19 cellular contexts compared by ENCODE assay signal in genomic region chr2:126884861-126885481, GRCh38. TPM values are rescaled to one million over a fixed set of nuclear protein-coding genes. Genes with fewer than 3 reads are reported as not detected.
DNase-seq lines count a peak whose midpoint lies in the region; FAIRE-seq and TF ChIP-seq lines count a peak whose summit lies in the region.
"Had no signal": no experiment of that assay in that cellular context is flagged by ENCODE, and none has a peak within 500 bp of the region (broad histone marks: within the 10 kb centered on the region; RNA-seq: fewer than 3 reads in every experiment).

No MANE protein-coding gene starts in this region.

- no peak overlapping the region for H3K4me3 ChIP-seq in H1 (ENCODE audit: extremely low read depth in 1 of 4, insufficient read depth in 2 of 4, low read depth in 3 of 4, low read length in 4 of 4)
- no peak overlapping the region for H3K4me3 ChIP-seq in transverse colon

- H3K9ac ChIP-seq in H9 (ENCODE audit: extremely low read depth, insufficient read length, low read length), result no peak overlapping the region
- no peak overlapping the region for H3K9ac ChIP-seq in H1 (replicated peaks in 1 of 4; ENCODE audit: extremely low read depth in 1 of 4, low read depth in 3 of 4, low read length in 3 of 4)

- no peak for TF ChIP-seq RAD21 in H1 (IDR thresholded peaks at IDR 0.05 in 1 of 2, conservative IDR thresholded peaks at IDR 0.05 in 1 of 2; ENCODE audit: low read depth in 2 of 2, low read length in 2 of 2)

- peaks cover 0 to 3% of the 10 kb centered on the region in 2 experiments; a peak in 1 of 5 replicates for H3K9me3 Mint-ChIP-seq in H9
- H3K9me3 Mint-ChIP-seq in nephron, result no peaks in the 10 kb centered on the region
- H3K9me3 Mint-ChIP-seq: CD4-positive, CD25-positive, alpha-beta regulatory T cell; CD8-positive, alpha-beta memory T cell had no signal

- no peak overlapping the region for H2AK5ac ChIP-seq in H9 (ENCODE audit: insufficient read length, low read length)
- no peak overlapping the region for H2AK5ac ChIP-seq in H1 (ENCODE audit: low read depth, low read length)

- H3K79me1 ChIP-seq in H9 (ENCODE audit: insufficient read depth, low read depth, low read length, poor library complexity, severe bottlenecking) (no peaks in the 10 kb centered on the region), H1 (ENCODE audit: low read depth, low read length) (no peaks in the 10 kb centered on the region)

- no peak overlapping the region for H3T11ph ChIP-seq in H9 (ENCODE audit: low read length)

- H3K4me1 Mint-ChIP-seq in H9 (peaks cover 17 to 21% of the 10 kb centered on the region in 2 experiments), nephron (peaks cover 30% of the 10 kb centered on the region)

- H3K4me2 ChIP-seq in H9 (ENCODE audit: insufficient read depth, insufficient read length, low read length) (no peak overlapping the region), H1 (ENCODE audit: insufficient read depth in 1 of 2, low read depth in 2 of 2, low read length in 2 of 2) (no peak overlapping the region)

- H3K27ac Mint-ChIP-seq in H9, result no peak overlapping the region
- H3K27ac Mint-ChIP-seq in nephron, result peak overlapping the region in 2 of 3 experiments; percentile 84 to 95
- H3K27ac Mint-ChIP-seq: CD8-positive, alpha-beta memory T cell had no signal

- WGBS in H9 (ENCODE audit: extremely low coverage, insufficient read length, low lambda C conversion rate), result no CpG with 5 or more reads among the region's 12 CpGs
- WGBS in H1 (ENCODE audit: extremely low coverage in 1 of 2, insufficient coverage in 1 of 2, insufficient read length in 1 of 2, insufficient replicate concordance in 2 of 2, low coverage in 1 of 2, low lambda C conversion rate in 2 of 2, missing lambda C conversion rate in 1 of 2), 2 experiments, result 95% methylated on average over 12 of the region's 12 CpGs; no CpG with 5 or more reads in 1 of the 2 experiments
- WGBS in transverse colon (ENCODE audit: low coverage in 1 of 2), 2 donors, result 90 to 92% methylated on average over 2 to 12 of the region's 12 CpGs

- H3K14ac ChIP-seq in H9 (ENCODE audit: insufficient read depth, low read length) (no peak overlapping the region), H1 (ENCODE audit: insufficient read length) (no peak overlapping the region)

- CTCF ChIA-PET in H1 (lab: Charles Lee; ENCODE audit: partially characterized antibody), result interaction anchor here (0.7 to 4.4 kb wide), 7 partner anchors 10 to 451 kb away, joined by 3 to 23 read pairs (median 4); partner anchors contain the start of gene TEX51

- TF ChIP-seq EP300 in H1 (IDR thresholded peaks at IDR 0.05; ENCODE audit: borderline replicate concordance in 1 of 2, low read depth in 2 of 2, low read length in 2 of 2), result no peak
- TF ChIP-seq EP300 in transverse colon (IDR thresholded peaks at IDR 0.05; ENCODE audit: low read depth), result no peak

- no peak overlapping the region for H3K27ac ChIP-seq in H9 (ENCODE audit: insufficient read length, low read depth, low read length)
- no peak overlapping the region for H3K27ac ChIP-seq in H1 (ENCODE audit: low read depth, low read length)
- no peak overlapping the region for H3K27ac ChIP-seq in transverse colon

- no peaks in the 10 kb centered on the region for H3K9me3 ChIP-seq in H9 (ENCODE audit: control insufficient read depth, low read depth, low read length)
- H3K9me3 ChIP-seq in H1 (ENCODE audit: insufficient read depth in 2 of 2, low read depth in 1 of 2, low read length in 1 of 2), result no peaks in the 10 kb centered on the region
- no peaks in the 10 kb centered on the region for H3K9me3 ChIP-seq in transverse colon
- H3K9me3 ChIP-seq: BE2C had no signal

- H3K4me3 Mint-ChIP-seq in H9 (no peak overlapping the region), nephron (no peak overlapping the region)
- H3K4me3 Mint-ChIP-seq: CD4-positive, CD25-positive, alpha-beta regulatory T cell; CD8-positive, alpha-beta memory T cell had no signal

- H3K4ac ChIP-seq in H9 (ENCODE audit: low read depth, low read length), result no peak overlapping the region
- H3K4ac ChIP-seq in H1 (replicated peaks; ENCODE audit: insufficient read length, low read depth, low read length), result no peak overlapping the region

- H3K36me3 Mint-ChIP-seq in H9 (ENCODE audit: insufficient read depth in 1 of 3, low read depth in 3 of 3), result no peaks in the 10 kb centered on the region; a peak in 1 of 7 replicates
- no peaks in the 10 kb centered on the region for H3K36me3 Mint-ChIP-seq in nephron (ENCODE audit: low read depth)
- H3K36me3 Mint-ChIP-seq: CD4-positive, CD25-positive, alpha-beta regulatory T cell; CD8-positive, alpha-beta memory T cell had no signal

- H2BK120ac ChIP-seq in H9 (ENCODE audit: low read depth, low read length, poor library complexity, severe bottlenecking) (no peak overlapping the region), H1 (replicated peaks; ENCODE audit: low read depth, low read length) (no peak overlapping the region)

- H4K5ac ChIP-seq in H9 (ENCODE audit: insufficient read length, low read depth, low read length) (no peak overlapping the region), H1 (ENCODE audit: insufficient read length, low read depth, low read length) (no peak overlapping the region)

- in situ Hi-C loops in transverse colon (cut with MboI; ENCODE audit: low pct_ligation_motif_present in 1 of 4, low pct_unique_long_range_greater_than_20kb in 1 of 4, low sequenced_read_pairs in 3 of 4), result no loop called here

- no peak overlapping the region for H2BK12ac ChIP-seq in H9 (ENCODE audit: insufficient read length, low read depth, low read length)
- no peak overlapping the region; the same call in 1 of the 2 replicates for H2BK12ac ChIP-seq in H1 (ENCODE audit: low read depth, low read length)

- H4K91ac ChIP-seq in H9 (ENCODE audit: insufficient read length, low read depth, low read length) (no peak overlapping the region), H1 (replicated peaks; ENCODE audit: insufficient read length, low read length) (no peak overlapping the region)

- H3K27me3 Mint-ChIP-seq in H9 (ENCODE audit: low read depth), result peaks cover 24% of the 10 kb centered on the region
- H3K27me3 Mint-ChIP-seq in nephron (ENCODE audit: low read depth), result peaks cover 11% of the 10 kb centered on the region

- H3K18ac ChIP-seq in H9 (ENCODE audit: insufficient read length, low read depth, low read length), result no peak overlapping the region
- H3K18ac ChIP-seq in H1 (ENCODE audit: extremely low read depth, low read length), result no peak overlapping the region

- H3K4me1 ChIP-seq in H9 (ENCODE audit: insufficient read depth, low read length) (no peaks in the 10 kb centered on the region), H1 (replicated peaks in 1 of 4; ENCODE audit: control insufficient read depth in 3 of 4, insufficient read depth in 4 of 4, low read length in 3 of 4) (peaks cover 0 to 18% (median 7%) of the 10 kb centered on the region in 4 experiments; a peak in 5 of 7 replicates), transverse colon (peaks cover 0 to 14% (median 10%) of the 10 kb centered on the region in 4 donors)
- H3K4me1 ChIP-seq: BE2C had no signal

- H2AFZ ChIP-seq in H9 (ENCODE audit: low read length) (no peak overlapping the region), H1 (ENCODE audit: low read length) (no peak overlapping the region)

- DNase-seq in H9 (peak; percentile 8), RKO (ENCODE audit: low spot score) (peak; percentile 1), H1 (ENCODE audit: low read depth in 1 of 2, low spot score in 2 of 2) (no peak), NCI-H2171 (lab: John Stamatoyannopoulos, UW) (no peak), germinal center (ENCODE audit: low spot score) (no peak), transverse colon (no peak)
- no peak for DNase-seq in activated naive CD4-positive, alpha-beta T cell treated with anti-CD3 and anti-CD28 coated beads, Interleukin-2, amount 50 U/mL, for 16 hours
- DNase-seq: ACHN; BE2C; CD4-positive, CD25-positive, alpha-beta regulatory T cell; CD8-positive, alpha-beta memory T cell; COR-L47 had no signal

- H3K23ac ChIP-seq in H9 (ENCODE audit: insufficient read length, low read depth, low read length) (no peak overlapping the region), H1 (ENCODE audit: insufficient read length) (no peak overlapping the region)

- H4K20me1 ChIP-seq in H9 (ENCODE audit: control insufficient read depth, insufficient read depth, insufficient read length) (no peaks in the 10 kb centered on the region), H1 (replicated peaks in 1 of 2; ENCODE audit: control insufficient read depth in 1 of 2, insufficient read depth in 2 of 2, low read length in 2 of 2) (no peaks in the 10 kb centered on the region)

- H2BK20ac ChIP-seq in H9 (ENCODE audit: low read depth, low read length, poor library complexity, severe bottlenecking) (no peak overlapping the region), H1 (ENCODE audit: low read length) (no peak overlapping the region)

- H3K23me2 ChIP-seq in H9 (ENCODE audit: insufficient read length, low read depth, low read length, poor library complexity, severe bottlenecking), result peaks cover 5% of the 10 kb centered on the region
- H3K23me2 ChIP-seq in H1 (ENCODE audit: low read depth, low read length), result no peaks in the 10 kb centered on the region; the same call in 1 of the 2 replicates

- no peak for FAIRE-seq in H1 (lab: Jason Lieb, UNC)
- FAIRE-seq: A204.1, G401.6, GM12892, GM18507 had no signal

- H2BK5ac ChIP-seq in H9 (ENCODE audit: insufficient read length, low read length), result no peak overlapping the region
- H2BK5ac ChIP-seq in H1 (ENCODE audit: low read depth, low read length), result no peak overlapping the region

- intact Hi-C loops in transverse colon (cut with DNase I; ENCODE audit: low total_unique reads), result no loop called here

- POLR2A ChIA-PET in H1 (lab: Charles Lee; ENCODE audit: partially characterized antibody), result no interaction called here

- H3K36me3 ChIP-seq in H1 (ENCODE audit: control insufficient read depth in 2 of 4, insufficient read depth in 4 of 4, low read length in 3 of 4), result no peaks in the 10 kb centered on the region
- no peaks in the 10 kb centered on the region for H3K36me3 ChIP-seq in transverse colon
- H3K36me3 ChIP-seq: BE2C had no signal

- TF ChIP-seq CTCF in H9 (conservative IDR thresholded peaks at IDR 0.05) (no peak), H1 (IDR thresholded peaks at IDR 0.05; ENCODE audit: control extremely low read depth in 1 of 3, insufficient read depth in 1 of 3, low read depth in 1 of 3, low read length in 3 of 3) (no peak), nephron (IDR thresholded peaks at IDR 0.05; ENCODE audit: unreplicated experiment in 3 of 3) (no peak), transverse colon (IDR thresholded peaks at IDR 0.05) (no peak)

- H2BK15ac ChIP-seq in H9 (ENCODE audit: low read depth, low read length) (no peak overlapping the region), H1 (ENCODE audit: low read length) (peak overlapping the region; percentile 88; the same call in 1 of the 2 replicates)

- H4K8ac ChIP-seq in H9 (replicated peaks; ENCODE audit: insufficient read length, low read depth, low read length) (no peak overlapping the region), H1 (ENCODE audit: extremely low read depth, insufficient read depth, low read length) (no peak overlapping the region; the same call in 1 of the 2 replicates)

- H3K79me2 ChIP-seq in H9 (ENCODE audit: insufficient read depth, low read length), result no peaks in the 10 kb centered on the region
- H3K79me2 ChIP-seq in H1 (ENCODE audit: control insufficient read depth in 1 of 2, insufficient read depth in 2 of 2, low read length in 2 of 2), result no peaks in the 10 kb centered on the region

- no peak for TF ChIP-seq POLR2A in H1 (IDR thresholded peaks at IDR 0.05; ENCODE audit: control extremely low read depth in 1 of 2, low read depth in 2 of 2, low read length in 2 of 2)
- no peak for TF ChIP-seq POLR2A in transverse colon (IDR thresholded peaks at IDR 0.05)

- H3K27me3 ChIP-seq in H9 (ENCODE audit: insufficient read depth, low read length) (no peaks in the 10 kb centered on the region), H1 (replicated peaks in 1 of 4; ENCODE audit: control insufficient read depth in 3 of 4, extremely low read depth in 1 of 4, insufficient read depth in 3 of 4, low read length in 3 of 4) (peaks cover 0 to 9% (median 5%) of the 10 kb centered on the region in 4 experiments; a peak in 3 of 7 replicates), transverse colon (no peaks in the 10 kb centered on the region)
- H3K27me3 ChIP-seq: BE2C had no signal

- no peak overlapping the region for H3K56ac ChIP-seq in H9 (ENCODE audit: insufficient read length, low read depth, low read length)
- H3K56ac ChIP-seq in H1 (replicated peaks; ENCODE audit: insufficient read length, low read depth, low read length), result no peak overlapping the region

RNA-seq across cellular contexts. Expression of gene TEX51, which starts 13.7 kb away (rescaled TPM):
- total RNA-seq in H9 (2021) (not detected in 2 replicates), transverse colon (not detected)
- total RNA-seq in H1 (2021; fragmentation: NEBNext Ultra II Directional; extraction: Animal tissue kit (Norgen Biotek cat#: 25700)), result not detected in 2 replicates
- not detected in 2 replicates for polyA plus RNA-seq in H1 (2011; rRNA removed)
- not detected for polyA plus RNA-seq in H1 (2011; cell fraction: cytosol; rRNA removed)
- polyA plus RNA-seq in H1 (2011; cell fraction: nucleus; rRNA removed), result not detected
- not detected in 4 replicates for polyA plus RNA-seq in H1 (2012, experiment 1 of 2)
- polyA plus RNA-seq in H1 (2012, experiment 2 of 2), result not detected
- not detected for polyA plus RNA-seq in H1 (2013, experiment 1 of 2)
- not detected for polyA plus RNA-seq in H1 (2013, experiment 2 of 2)
- polyA minus RNA-seq in H1 (2011; rRNA and poly(A)+ RNA removed), result not detected in 2 replicates
- not detected for polyA minus RNA-seq in H1 (2011; cell fraction: cytosol; rRNA and poly(A)+ RNA removed)
- polyA minus RNA-seq in H1 (2011; cell fraction: nucleus; rRNA and poly(A)+ RNA removed), result not detected
- total RNA-seq: CD4-positive, CD25-positive, alpha-beta regulatory T cell; CD8-positive, alpha-beta memory T cell; H4; HT-29 had no signal
- polyA plus RNA-seq: CD4-positive, CD25-positive, alpha-beta regulatory T cell; CD8-positive, alpha-beta memory T cell had no signal

Comparison
In these comparisons a context has a peak if more than half of its experiments do, and no peak if none do; other contexts are left out.
1. DNase-seq: peak in H9 (single experiment) and RKO (single experiment); none in H1 (0 of 2), NCI-H2171 (single experiment), activated naive CD4-positive, alpha-beta T cell treated with anti-CD3 and anti-CD28 coated beads, Interleukin-2, amount 50 U/mL, for 16 hours (single experiment), germinal center (single experiment) and transverse colon (single experiment).
2. H3K27ac Mint-ChIP-seq: peak in nephron (2 of 3); none in H9 (0 of 3).